ENCODE assay signal across 6 cellular contexts in genomic region chr18:69747388-69747787, GRCh38.
"Had no signal": no experiment of that assay in that cellular context is flagged by ENCODE, and none has a peak within 500 bp of the region (broad histone marks: within the 10 kb centered on the region; RNA-seq: fewer than 3 reads in every experiment).

No MANE protein-coding gene starts in this region.

- H3K4me3 ChIP-seq: GM12878 had no signal

- DNase-seq: GDM1, GF-D8 had no signal

- FAIRE-seq: G401.6, GM12878, GM12891, GM19239 had no signal

- ATAC-seq: GM12878 had no signal
